1 cellular context compared by ENCODE assay signal in the genomic region with DNA sequence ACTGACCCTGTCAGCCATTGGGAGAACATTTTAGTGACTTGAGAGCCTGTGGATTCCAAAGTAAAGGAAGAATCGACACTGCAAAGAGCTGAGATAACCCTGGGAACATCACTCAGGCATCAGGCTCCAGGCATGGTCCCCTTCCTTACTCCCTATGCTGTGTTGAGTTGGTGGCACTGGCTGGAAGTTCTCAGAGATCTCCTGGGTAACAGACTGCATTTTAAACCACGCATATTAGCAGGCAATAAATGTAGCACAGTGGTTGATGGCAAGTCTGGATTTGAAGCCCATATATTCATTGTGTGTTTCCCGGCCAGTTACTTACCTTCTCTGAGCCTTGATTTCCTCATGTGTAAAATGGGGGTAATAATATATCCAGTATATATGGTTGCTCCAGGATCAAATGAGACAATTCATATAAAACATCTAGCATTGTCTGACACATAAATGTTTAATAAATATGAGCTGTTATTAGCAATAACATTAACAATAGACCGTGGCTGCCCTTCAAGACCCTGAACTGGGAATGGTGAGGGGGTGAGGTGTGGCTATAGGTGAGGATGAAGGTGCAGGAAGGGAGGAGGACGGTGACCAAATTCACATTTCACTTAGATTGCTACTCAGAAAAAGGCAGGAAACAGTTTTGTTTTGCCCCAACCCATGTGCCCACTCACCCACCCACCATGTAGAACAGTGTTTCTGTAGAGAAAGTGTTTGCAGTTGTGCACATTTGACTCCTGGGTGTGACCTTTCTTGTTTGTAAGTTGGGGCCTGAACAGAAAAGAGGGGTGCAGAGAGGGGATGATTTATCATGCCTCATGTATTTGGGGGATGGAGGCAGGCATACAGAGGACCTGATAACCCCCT.
TF ChIP-seq lines count a peak whose summit lies in the region.

No MANE protein-coding gene starts in this region.

TF ChIP-seq in SK-N-SH treated with all-trans-retinoic acid at 6 μM for 48 hours, 23 proteins besides CTCF, POLR2A, EP300 and RAD21 (continued from another document):
- TF ChIP-seq, protein P1, sequence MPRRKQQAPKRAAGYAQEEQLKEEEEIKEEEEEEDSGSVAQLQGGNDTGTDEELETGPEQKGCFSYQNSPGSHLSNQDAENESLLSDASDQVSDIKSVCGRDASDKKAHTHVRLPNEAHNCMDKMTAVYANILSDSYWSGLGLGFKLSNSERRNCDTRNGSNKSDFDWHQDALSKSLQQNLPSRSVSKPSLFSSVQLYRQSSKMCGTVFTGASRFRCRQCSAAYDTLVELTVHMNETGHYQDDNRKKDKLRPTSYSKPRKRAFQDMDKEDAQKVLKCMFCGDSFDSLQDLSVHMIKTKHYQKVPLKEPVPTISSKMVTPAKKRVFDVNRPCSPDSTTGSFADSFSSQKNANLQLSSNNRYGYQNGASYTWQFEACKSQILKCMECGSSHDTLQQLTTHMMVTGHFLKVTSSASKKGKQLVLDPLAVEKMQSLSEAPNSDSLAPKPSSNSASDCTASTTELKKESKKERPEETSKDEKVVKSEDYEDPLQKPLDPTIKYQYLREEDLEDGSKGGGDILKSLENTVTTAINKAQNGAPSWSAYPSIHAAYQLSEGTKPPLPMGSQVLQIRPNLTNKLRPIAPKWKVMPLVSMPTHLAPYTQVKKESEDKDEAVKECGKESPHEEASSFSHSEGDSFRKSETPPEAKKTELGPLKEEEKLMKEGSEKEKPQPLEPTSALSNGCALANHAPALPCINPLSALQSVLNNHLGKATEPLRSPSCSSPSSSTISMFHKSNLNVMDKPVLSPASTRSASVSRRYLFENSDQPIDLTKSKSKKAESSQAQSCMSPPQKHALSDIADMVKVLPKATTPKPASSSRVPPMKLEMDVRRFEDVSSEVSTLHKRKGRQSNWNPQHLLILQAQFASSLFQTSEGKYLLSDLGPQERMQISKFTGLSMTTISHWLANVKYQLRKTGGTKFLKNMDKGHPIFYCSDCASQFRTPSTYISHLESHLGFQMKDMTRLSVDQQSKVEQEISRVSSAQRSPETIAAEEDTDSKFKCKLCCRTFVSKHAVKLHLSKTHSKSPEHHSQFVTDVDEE (CRISPR knock-in tag; IDR thresholded peaks at IDR 0.05): no peak
- TF ChIP-seq ZC3H10 (CRISPR knock-in tag; IDR thresholded peaks at IDR 0.05) (no peak), ZNF565 (CRISPR knock-in tag; conservative IDR thresholded peaks at IDR 0.05; ENCODE audit: low read depth) (no peak), TCF4 (CRISPR knock-in tag; IDR thresholded peaks at IDR 0.05; ENCODE audit: borderline replicate concordance) (no peak), PPARA (CRISPR knock-in tag; IDR thresholded peaks at IDR 0.05; ENCODE audit: borderline replicate concordance) (no peak), ZFP30 (CRISPR knock-in tag; IDR thresholded peaks at IDR 0.05) (no peak), SNAI2 (CRISPR knock-in tag; IDR thresholded peaks at IDR 0.05) (no peak), BACH2 (CRISPR knock-in tag; IDR thresholded peaks at IDR 0.05; ENCODE audit: borderline replicate concordance) (no peak), RARB (CRISPR knock-in tag; IDR thresholded peaks at IDR 0.05) (no peak)
- TF ChIP-seq, protein P2, sequence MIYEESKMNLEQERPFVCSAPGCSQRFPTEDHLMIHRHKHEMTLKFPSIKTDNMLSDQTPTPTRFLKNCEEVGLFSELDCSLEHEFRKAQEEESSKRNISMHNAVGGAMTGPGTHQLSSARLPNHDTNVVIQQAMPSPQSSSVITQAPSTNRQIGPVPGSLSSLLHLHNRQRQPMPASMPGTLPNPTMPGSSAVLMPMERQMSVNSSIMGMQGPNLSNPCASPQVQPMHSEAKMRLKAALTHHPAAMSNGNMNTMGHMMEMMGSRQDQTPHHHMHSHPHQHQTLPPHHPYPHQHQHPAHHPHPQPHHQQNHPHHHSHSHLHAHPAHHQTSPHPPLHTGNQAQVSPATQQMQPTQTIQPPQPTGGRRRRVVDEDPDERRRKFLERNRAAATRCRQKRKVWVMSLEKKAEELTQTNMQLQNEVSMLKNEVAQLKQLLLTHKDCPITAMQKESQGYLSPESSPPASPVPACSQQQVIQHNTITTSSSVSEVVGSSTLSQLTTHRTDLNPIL (CRISPR knock-in tag; IDR thresholded peaks at IDR 0.05; ENCODE audit: low read depth): no peak
- TF ChIP-seq, protein P3, sequence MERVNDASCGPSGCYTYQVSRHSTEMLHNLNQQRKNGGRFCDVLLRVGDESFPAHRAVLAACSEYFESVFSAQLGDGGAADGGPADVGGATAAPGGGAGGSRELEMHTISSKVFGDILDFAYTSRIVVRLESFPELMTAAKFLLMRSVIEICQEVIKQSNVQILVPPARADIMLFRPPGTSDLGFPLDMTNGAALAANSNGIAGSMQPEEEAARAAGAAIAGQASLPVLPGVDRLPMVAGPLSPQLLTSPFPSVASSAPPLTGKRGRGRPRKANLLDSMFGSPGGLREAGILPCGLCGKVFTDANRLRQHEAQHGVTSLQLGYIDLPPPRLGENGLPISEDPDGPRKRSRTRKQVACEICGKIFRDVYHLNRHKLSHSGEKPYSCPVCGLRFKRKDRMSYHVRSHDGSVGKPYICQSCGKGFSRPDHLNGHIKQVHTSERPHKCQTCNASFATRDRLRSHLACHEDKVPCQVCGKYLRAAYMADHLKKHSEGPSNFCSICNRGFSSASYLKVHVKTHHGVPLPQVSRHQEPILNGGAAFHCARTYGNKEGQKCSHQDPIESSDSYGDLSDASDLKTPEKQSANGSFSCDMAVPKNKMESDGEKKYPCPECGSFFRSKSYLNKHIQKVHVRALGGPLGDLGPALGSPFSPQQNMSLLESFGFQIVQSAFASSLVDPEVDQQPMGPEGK (CRISPR knock-in tag; IDR thresholded peaks at IDR 0.05; ENCODE audit: borderline replicate concordance): no peak
